Comparison of ENCODE assay signal across 8 cellular contexts in genomic region chr11:134139873-134140331, GRCh38.
DNase-seq lines count a peak whose midpoint lies in the region; ATAC-seq and TF ChIP-seq lines count a peak whose summit lies in the region.

No MANE protein-coding gene starts in this region.

- H3K4me1 ChIP-seq in esophagus squamous epithelium: peaks cover 0 to 9% (median 6%) of the 10 kb centered on the region in 3 donors
- peaks cover 0 to 13% of the 10 kb centered on the region in 2 donors for H3K4me1 ChIP-seq in thoracic aorta (ENCODE audit: control insufficient read depth in 1 of 2, low read depth in 2 of 2)

- POLR2A ChIA-PET in activated CD8-positive, alpha-beta T cell treated with anti-CD3 and anti-CD28 coated beads, Interleukin-2, amount 10 ng/mL, durations not matched to agents 7 days and 5 days (lab: Charles Lee): no interaction called here

- H3K36me3 ChIP-seq in esophagus squamous epithelium (peaks cover 0 to 10% (median 0%) of the 10 kb centered on the region in 3 donors), thoracic aorta (peaks cover 4% of the 10 kb centered on the region)

- TF ChIP-seq POLR2A in esophagus squamous epithelium (IDR thresholded peaks at IDR 0.05): no peak

- H3K27me3 Mint-ChIP-seq in activated CD8-positive, alpha-beta T cell treated with anti-CD3 and anti-CD28 coated beads, Interleukin-2, amount 10 ng/mL, durations not matched to agents 7 days and 5 days (ENCODE audit: low read depth): no peaks in the 10 kb centered on the region

- no peaks in the 10 kb centered on the region for H3K27me3 ChIP-seq in esophagus squamous epithelium
- no peaks in the 10 kb centered on the region for H3K27me3 ChIP-seq in thoracic aorta (replicated peaks; ENCODE audit: insufficient read depth)

- peak; percentile 60 for ATAC-seq in HG02642 (IDR thresholded peaks at IDR 0.05; ENCODE audit: poor library complexity, unreplicated experiment)
- peak; percentile 64 for ATAC-seq in activated CD8-positive, alpha-beta T cell treated with anti-CD3 and anti-CD28 coated beads, Interleukin-2, amount 10 ng/mL, durations not matched to agents 7 days and 5 days
- ATAC-seq in thoracic aorta (ENCODE audit: insufficient number of reproducible peaks, low FRiP score, low read depth): peak; percentile 61

- no peak overlapping the region for H3K4me3 Mint-ChIP-seq in activated CD8-positive, alpha-beta T cell treated with anti-CD3 and anti-CD28 coated beads, Interleukin-2, amount 10 ng/mL, durations not matched to agents 7 days and 5 days

- no peak overlapping the region for H3K4me3 ChIP-seq in esophagus squamous epithelium
- H3K4me3 ChIP-seq in thoracic aorta: peak overlapping the region; percentile 34

- peak; percentile 30 for DNase-seq in SIG-M5 treated with dmso at 0.1 percent for 504 hours (lab: John Stamatoyannopoulos, UW; ENCODE audit: unreplicated experiment)
- no peak for DNase-seq in SIG-M5 (lab: John Stamatoyannopoulos, UW)
- peak; percentile 78 for DNase-seq in NCI-H345 (lab: John Stamatoyannopoulos, UW)
- peak; percentile 70 for DNase-seq in activated CD8-positive, alpha-beta T cell treated with anti-CD3 and anti-CD28 coated beads, Interleukin-2, amount 10 ng/mL, durations not matched to agents 7 days and 5 days
- no peak for DNase-seq in esophagus squamous epithelium (lab: John Stamatoyannopoulos, UW)
- peak; percentile 88 for DNase-seq in myocyte (ENCODE audit: low read depth)
- no peak for DNase-seq in thoracic aorta (ENCODE audit: low spot score)

- intact Hi-C loops in esophagus squamous epithelium (cut with DNase I): loop anchor here (5.0 kb wide), 1 partner anchor 88 kb away; no protein-coding TSS in a partner anchor

- WGBS in esophagus squamous epithelium, 2 donors: 41 to 43% methylated on average over 6 to 10 of the region's 10 CpGs

- H3K4me1 Mint-ChIP-seq in activated CD8-positive, alpha-beta T cell treated with anti-CD3 and anti-CD28 coated beads, Interleukin-2, amount 10 ng/mL, durations not matched to agents 7 days and 5 days (ENCODE audit: low read depth): peaks cover 18% of the 10 kb centered on the region

- peak overlapping the region in 3 of 4 donors; percentile 42 to 59 (median 55) for H3K27ac ChIP-seq in esophagus squamous epithelium
- peak overlapping the region; percentile 43 to 45 for H3K27ac ChIP-seq in thoracic aorta

- TF ChIP-seq CTCF in esophagus squamous epithelium (IDR thresholded peaks at IDR 0.05) (peak; percentile 46 to 81 (median 73)), thoracic aorta (IDR thresholded peaks at IDR 0.05) (peak; percentile 87)

- no peaks in the 10 kb centered on the region for H3K9me3 ChIP-seq in esophagus squamous epithelium
- no peaks in the 10 kb centered on the region for H3K9me3 ChIP-seq in thoracic aorta

- H3K36me3 Mint-ChIP-seq in activated CD8-positive, alpha-beta T cell treated with anti-CD3 and anti-CD28 coated beads, Interleukin-2, amount 10 ng/mL, durations not matched to agents 7 days and 5 days (ENCODE audit: low read depth): peaks cover 5% of the 10 kb centered on the region

- CTCF ChIA-PET in activated CD8-positive, alpha-beta T cell treated with anti-CD3 and anti-CD28 coated beads, Interleukin-2, amount 10 ng/mL, durations not matched to agents 7 days and 5 days (lab: Charles Lee): interaction anchor here (1.0 to 5.3 kb wide), 8 partner anchors 10 to 212 kb away, joined by 3 to 39 read pairs (median 5); no protein-coding TSS in a partner anchor

- no peaks in the 10 kb centered on the region for H3K9me3 Mint-ChIP-seq in activated CD8-positive, alpha-beta T cell treated with anti-CD3 and anti-CD28 coated beads, Interleukin-2, amount 10 ng/mL, durations not matched to agents 7 days and 5 days (ENCODE audit: insufficient read depth)

- no peak overlapping the region for H3K27ac Mint-ChIP-seq in activated CD8-positive, alpha-beta T cell treated with anti-CD3 and anti-CD28 coated beads, Interleukin-2, amount 10 ng/mL, durations not matched to agents 7 days and 5 days

Comparison
In these comparisons a context has a peak if more than half of its experiments do, and no peak if none do; other contexts are left out.
1. DNase-seq: peak in SIG-M5 treated with dmso at 0.1 percent for 504 hours (single experiment), NCI-H345 (single experiment), activated CD8-positive, alpha-beta T cell treated with anti-CD3 and anti-CD28 coated beads, Interleukin-2, amount 10 ng/mL, durations not matched to agents 7 days and 5 days (single experiment) and myocyte (single experiment); none in SIG-M5 (single experiment), esophagus squamous epithelium (single experiment) and thoracic aorta (single experiment).
2. Peak in every context shown above with its lines, with median percentiles within 50 percentile points of each other: ATAC-seq.